9 cellular contexts compared by ENCODE assay signal in the genomic region with DNA sequence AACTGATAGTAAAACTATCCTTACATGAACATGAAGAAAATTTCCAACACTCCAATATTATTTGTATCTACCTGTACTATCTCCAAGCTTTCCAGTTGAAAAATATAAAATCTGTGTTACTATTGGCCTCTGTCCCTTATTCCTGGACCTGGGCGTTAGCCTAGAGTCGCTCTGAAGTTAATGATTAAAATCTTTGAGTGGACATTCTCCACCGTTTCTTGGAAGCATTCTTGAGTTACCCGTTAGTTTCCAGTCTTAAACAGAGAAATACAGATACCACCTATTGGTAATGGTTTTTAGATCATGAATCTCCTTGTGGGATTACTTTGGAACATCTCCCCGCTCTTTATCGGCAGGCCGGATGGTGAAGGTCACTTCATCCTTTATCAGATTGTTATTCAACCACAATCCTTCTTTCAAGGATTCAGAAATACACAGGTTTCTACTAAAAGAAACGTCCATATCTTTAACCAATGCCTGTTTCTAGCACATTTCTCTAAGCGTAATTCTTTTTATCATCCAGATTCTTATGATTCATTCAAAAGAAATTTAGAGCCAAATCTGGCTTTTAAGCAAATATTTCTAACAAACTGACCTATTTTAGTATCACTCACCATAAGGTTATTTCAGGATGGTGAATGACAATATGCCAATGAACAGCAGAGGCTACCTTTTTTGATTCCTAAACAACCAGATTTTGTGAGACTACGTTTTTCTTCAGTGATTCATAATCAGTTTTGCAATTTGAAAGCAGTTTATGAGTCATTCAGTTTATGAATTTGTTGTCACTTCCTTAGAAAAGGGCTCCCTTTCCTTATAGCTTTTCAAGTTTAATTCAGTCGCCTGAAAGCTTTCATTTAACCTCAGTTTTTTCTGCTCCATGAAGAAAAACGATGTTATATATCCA.
DNase-seq lines count a peak whose midpoint lies in the region; ATAC-seq lines count a peak whose summit lies in the region.
"Had no signal": no experiment of that assay in that cellular context is flagged by ENCODE, and none has a peak within 500 bp of the region (broad histone marks: within the 10 kb centered on the region; RNA-seq: fewer than 3 reads in every experiment).

No MANE protein-coding gene starts in this region.

- peaks cover 4% of the 10 kb centered on the region for H3K36me3 Mint-ChIP-seq in T-helper 17 cell (ENCODE audit: low read depth)

- no peak overlapping the region for H3K4me3 Mint-ChIP-seq in T-helper 17 cell

- H3K27ac ChIP-seq in subcutaneous abdominal adipose tissue (ENCODE audit: low read depth, low read length) = peak overlapping the region; percentile 80
- H3K27ac ChIP-seq: C4-2B had no signal

- H3K4me1 ChIP-seq in subcutaneous abdominal adipose tissue (ENCODE audit: control insufficient read depth in 5 of 5, insufficient read depth in 5 of 5, low read length in 5 of 5) = peaks cover 0 to 24% (median 18%) of the 10 kb centered on the region in 5 donors

- H3K9me3 ChIP-seq in T-helper 17 cell (ENCODE audit: control insufficient read depth, low read length, poor library complexity, severe bottlenecking) (no peaks in the 10 kb centered on the region), subcutaneous abdominal adipose tissue (ENCODE audit: control insufficient read depth in 5 of 5, low read length in 5 of 5) (no peaks in the 10 kb centered on the region)

- peaks cover 10% of the 10 kb centered on the region for H3K4me1 Mint-ChIP-seq in T-helper 17 cell

- ATAC-seq in activated CD4-positive, CD25-positive, alpha-beta regulatory T cell treated with anti-CD3 and anti-CD28 coated beads, Interleukin-2, amount 50 U/mL, for 24 hours = peak; percentile 14 to 28
- ATAC-seq in T-helper 17 cell (no peak), left ventricle myocardium superior (peak; percentile 29), GM19397 (IDR thresholded peaks at IDR 0.05; ENCODE audit: unreplicated experiment) (no peak)

- peak overlapping the region; percentile 66 for H3K27ac Mint-ChIP-seq in T-helper 17 cell

- DNase-seq in activated CD4-positive, CD25-positive, alpha-beta regulatory T cell (lab: John Stamatoyannopoulos, UW) = no peak
- no peak for DNase-seq in T-helper 17 cell
- no peak for DNase-seq in left ventricle myocardium superior
- no peak for DNase-seq in stimulated activated CD8-positive, alpha-beta memory T cell treated with anti-CD3 and anti-CD28 coated beads, Interleukin-4, amount 100 ng/mL, for 48 hours
- no peak for DNase-seq in OCI-M1 (lab: John Stamatoyannopoulos, UW)

- peaks cover 15% of the 10 kb centered on the region for H3K27me3 Mint-ChIP-seq in T-helper 17 cell

- intact Hi-C loops in left ventricle myocardium superior (cut with micrococcal nuclease) = no loop called here

- no peak overlapping the region for H3K4me3 ChIP-seq in subcutaneous abdominal adipose tissue (ENCODE audit: low read depth in 1 of 5, low read length in 5 of 5)

- no peaks in the 10 kb centered on the region for H3K36me3 ChIP-seq in subcutaneous abdominal adipose tissue (ENCODE audit: control insufficient read depth in 5 of 5, insufficient read depth in 5 of 5, low read length in 5 of 5)

- peak overlapping the region in 1 of 5 donors; percentile 67 for H3K9ac ChIP-seq in subcutaneous abdominal adipose tissue (ENCODE audit: low read length in 5 of 5)

- H3K27me3 ChIP-seq in subcutaneous abdominal adipose tissue (ENCODE audit: control insufficient read depth in 5 of 5, insufficient read depth in 4 of 5, low read length in 5 of 5) = no peaks in the 10 kb centered on the region

Comparison
In these comparisons a context has a peak if more than half of its experiments do, and no peak if none do; other contexts are left out.
1. ATAC-seq: peak in activated CD4-positive, CD25-positive, alpha-beta regulatory T cell treated with anti-CD3 and anti-CD28 coated beads, Interleukin-2, amount 50 U/mL, for 24 hours (2 of 2) and left ventricle myocardium superior (single experiment); none in T-helper 17 cell (single experiment) and GM19397 (single experiment).